41 cellular contexts compared by ENCODE assay signal in the genomic region with DNA sequence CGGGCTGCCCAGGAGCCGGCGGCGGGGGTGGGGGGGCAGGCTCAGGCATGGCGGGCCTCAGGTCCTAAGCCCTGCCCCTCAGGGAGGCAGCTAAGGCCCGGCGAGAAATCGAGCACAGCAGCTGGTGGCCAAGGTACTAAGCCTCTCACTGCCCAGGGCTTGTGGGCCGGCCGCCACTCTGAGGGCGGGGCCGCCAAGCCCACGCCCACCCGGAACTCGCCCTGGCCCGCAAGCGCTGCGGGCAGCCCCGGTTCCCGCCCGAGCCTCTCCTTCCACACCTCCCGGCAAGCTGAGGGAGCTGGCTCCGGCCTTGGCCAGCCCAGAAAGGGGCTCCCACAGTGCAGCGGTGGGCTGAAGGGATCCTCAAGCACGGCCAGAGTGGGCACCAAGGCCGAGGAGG. TPM values are rescaled to one million over a fixed set of nuclear protein-coding genes. Genes with fewer than 3 reads are reported as not detected.
"Had no signal": no experiment of that assay in that cellular context is flagged by ENCODE, and none has a peak within 500 bp of the region (broad histone marks: within the 10 kb centered on the region; RNA-seq: fewer than 3 reads in every experiment).

No MANE protein-coding gene starts in this region.

- ATAC-seq: activated naive CD4-positive, alpha-beta T cell treated with anti-CD3 and anti-CD28 coated beads, Interleukin-2, amount 50 U/mL, for 72 hours; activated naive CD8-positive, alpha-beta T cell treated with anti-CD3 and anti-CD28 coated beads, Interleukin-2, amount 50 U/mL, for 24 hours; activated T-cell treated with anti-CD3 and anti-CD28 coated beads, Interleukin-2, amount 50 U/mL, for 4 hours; activated T-cell treated with anti-CD3 and anti-CD28 coated beads, Interleukin-2, amount 50 U/mL, for 72 hours; activated T-helper 17 cell treated with anti-CD3 and anti-CD28 coated beads, Interleukin-2, amount 50 U/mL, for 72 hours; body of pancreas had no signal

- H3K27me3 ChIP-seq: adrenal gland, ascending aorta, body of pancreas, brain microvascular endothelial cell, breast epithelium, cardiac muscle cell had no signal

- H3K36me3 ChIP-seq: adrenal gland, ascending aorta, brain microvascular endothelial cell, breast epithelium, cardiac muscle cell had no signal

- FAIRE-seq: astrocyte, bronchial epithelial cell had no signal

- H3K9me3 Mint-ChIP-seq: activated naive CD4-positive, alpha-beta T cell treated with anti-CD3 and anti-CD28 coated beads for 36 hours; activated naive CD4-positive, alpha-beta T cell treated with anti-CD3 and anti-CD28 coated beads, Interleukin-2, amount 50 U/mL, for 72 hours; activated naive CD8-positive, alpha-beta T cell treated with anti-CD3 and anti-CD28 coated beads for 36 hours; activated T-cell treated with anti-CD3 and anti-CD28 coated beads, Interleukin-2, amount 50 U/mL, for 4 hours; activated T-helper 1 cell treated with anti-CD3 and anti-CD28 coated beads, Interleukin-12 subunit alpha, Interleukin-12 subunit beta, Interleukin-2, Interleukin-4 antibody, amounts not matched to agents 30 ng/mL and 10 ng/mL and 1 ng/mL, durations not matched to agents 14 hours and 24 hours and 36 hours; activated T-helper 17 cell treated with anti-CD3 and anti-CD28 coated beads, Interleukin-2, amount 50 U/mL, for 72 hours; activated T-helper 2 cell treated with anti-CD3 and anti-CD28 coated beads, Interferon-gamma antibody, Interleukin-2, Interleukin-4, amounts not matched to agents 10 μg/mL and 5 μg/mL and 100 μg/mL, durations not matched to agents 14 hours and 24 hours and 36 hours; central memory CD8-positive, alpha-beta T cell had no signal

- H3K4me1 ChIP-seq: adrenal gland, ascending aorta, body of pancreas, breast epithelium had no signal

- H3K27ac ChIP-seq: adrenal gland, ascending aorta, body of pancreas, brain microvascular endothelial cell, breast epithelium, cardiac muscle cell had no signal

- H3K4me3 Mint-ChIP-seq: activated naive CD4-positive, alpha-beta T cell treated with anti-CD3 and anti-CD28 coated beads for 36 hours; activated naive CD4-positive, alpha-beta T cell treated with anti-CD3 and anti-CD28 coated beads, Interleukin-2, amount 10 ng/mL, durations not matched to agents 7 days and 5 days; activated naive CD4-positive, alpha-beta T cell treated with anti-CD3 and anti-CD28 coated beads, Interleukin-2, amount 50 U/mL, for 24 hours; activated naive CD8-positive, alpha-beta T cell; activated naive CD8-positive, alpha-beta T cell treated with anti-CD3 and anti-CD28 coated beads for 36 hours; activated naive CD8-positive, alpha-beta T cell treated with anti-CD3 and anti-CD28 coated beads, Interleukin-2, amount 10 ng/mL, durations not matched to agents 7 days and 5 days; activated naive CD8-positive, alpha-beta T cell treated with anti-CD3 and anti-CD28 coated beads, Interleukin-2, amount 50 U/mL, for 24 hours; activated T-cell treated with anti-CD3 and anti-CD28 coated beads, Interleukin-2, amount 50 U/mL, for 24 hours; activated T-cell treated with anti-CD3 and anti-CD28 coated beads, Interleukin-2, amount 50 U/mL, for 4 hours; activated T-cell treated with anti-CD3 and anti-CD28 coated beads, Interleukin-2, amount 50 U/mL, for 72 hours; activated T-helper 1 cell treated with anti-CD3 and anti-CD28 coated beads, Interleukin-12 subunit alpha, Interleukin-12 subunit beta, Interleukin-2, Interleukin-4 antibody, amounts not matched to agents 30 ng/mL and 10 ng/mL and 1 ng/mL, durations not matched to agents 14 hours and 24 hours and 36 hours; activated T-helper 17 cell treated with anti-CD3 and anti-CD28 coated beads, Interleukin-2, amount 50 U/mL, for 72 hours; brain; central memory CD8-positive, alpha-beta T cell had no signal

- H3K36me3 Mint-ChIP-seq: activated naive CD4-positive, alpha-beta T cell treated with anti-CD3 and anti-CD28 coated beads, Interleukin-2, amount 10 ng/mL, durations not matched to agents 7 days and 5 days; activated naive CD4-positive, alpha-beta T cell treated with anti-CD3 and anti-CD28 coated beads, Interleukin-2, amount 50 U/mL, for 72 hours; activated naive CD8-positive, alpha-beta T cell; activated naive CD8-positive, alpha-beta T cell treated with anti-CD3 and anti-CD28 coated beads for 36 hours; activated naive CD8-positive, alpha-beta T cell treated with anti-CD3 and anti-CD28 coated beads, Interleukin-2, amount 10 ng/mL, durations not matched to agents 7 days and 5 days; brain had no signal

- H3K27ac Mint-ChIP-seq: activated naive CD4-positive, alpha-beta T cell treated with anti-CD3 and anti-CD28 coated beads for 36 hours; activated naive CD4-positive, alpha-beta T cell treated with anti-CD3 and anti-CD28 coated beads, Interleukin-2, amount 10 ng/mL, durations not matched to agents 7 days and 5 days; activated naive CD4-positive, alpha-beta T cell treated with anti-CD3 and anti-CD28 coated beads, Interleukin-2, amount 50 U/mL, for 24 hours; activated naive CD4-positive, alpha-beta T cell treated with anti-CD3 and anti-CD28 coated beads, Interleukin-2, amount 50 U/mL, for 72 hours; activated naive CD8-positive, alpha-beta T cell; activated naive CD8-positive, alpha-beta T cell treated with anti-CD3 and anti-CD28 coated beads for 36 hours; activated naive CD8-positive, alpha-beta T cell treated with anti-CD3 and anti-CD28 coated beads, Interleukin-2, amount 10 ng/mL, durations not matched to agents 7 days and 5 days; activated naive CD8-positive, alpha-beta T cell treated with anti-CD3 and anti-CD28 coated beads, Interleukin-2, amount 50 U/mL, for 24 hours; activated T-cell treated with anti-CD3 and anti-CD28 coated beads, Interleukin-2, amount 50 U/mL, for 24 hours; activated T-cell treated with anti-CD3 and anti-CD28 coated beads, Interleukin-2, amount 50 U/mL, for 72 hours; activated T-helper 1 cell treated with anti-CD3 and anti-CD28 coated beads, Interleukin-12 subunit alpha, Interleukin-12 subunit beta, Interleukin-2, Interleukin-4 antibody, amounts not matched to agents 30 ng/mL and 10 ng/mL and 1 ng/mL, durations not matched to agents 14 hours and 24 hours and 36 hours; activated T-helper 17 cell treated with anti-CD3 and anti-CD28 coated beads, Interleukin-2, amount 50 U/mL, for 72 hours; activated T-helper 2 cell treated with anti-CD3 and anti-CD28 coated beads, Interferon-gamma antibody, Interleukin-2, Interleukin-4, amounts not matched to agents 10 μg/mL and 5 μg/mL and 100 μg/mL, durations not matched to agents 14 hours and 24 hours and 36 hours; brain had no signal

- H3K4me3 ChIP-seq: adrenal gland, ascending aorta, body of pancreas, breast epithelium, cardiac muscle cell had no signal

- H3K9me3 ChIP-seq: adrenal gland, ascending aorta, body of pancreas, breast epithelium had no signal

- DNase-seq: activated effector memory CD4-positive, alpha-beta T cell treated with anti-CD3 and anti-CD28 coated beads, Interleukin-2, amount 50 U/mL, for 16 hours; activated effector memory CD4-positive, alpha-beta T cell treated with Interleukin-2 at 50 U/mL for 16 hours; activated gamma-delta T cell; activated gamma-delta T cell treated with Interleukin-2 at 50 U/mL for 16 hours; activated naive CD4-positive, alpha-beta T cell; activated naive CD4-positive, alpha-beta T cell treated with anti-CD3 and anti-CD28 coated beads for 36 hours; activated naive CD4-positive, alpha-beta T cell treated with anti-CD3 and anti-CD28 coated beads, Interleukin-2, amount 10 ng/mL, durations not matched to agents 7 days and 5 days; activated naive CD4-positive, alpha-beta T cell treated with anti-CD3 and anti-CD28 coated beads, Interleukin-2, amount 50 U/mL, for 16 hours; activated naive CD4-positive, alpha-beta T cell treated with Interleukin-2 at 50 U/mL for 16 hours; activated naive CD8-positive, alpha-beta T cell treated with anti-CD3 and anti-CD28 coated beads for 36 hours; activated naive CD8-positive, alpha-beta T cell treated with anti-CD3 and anti-CD28 coated beads, Interleukin-2, amount 10 ng/mL, durations not matched to agents 7 days and 5 days; activated naive CD8-positive, alpha-beta T cell treated with anti-CD3 and anti-CD28 coated beads, Interleukin-2, amount 50 U/mL, for 24 hours; activated T-cell treated with anti-CD3 and anti-CD28 coated beads, Interleukin-2, amount 50 U/mL, for 24 hours; activated T-cell treated with anti-CD3 and anti-CD28 coated beads, Interleukin-2, amount 50 U/mL, for 4 hours; activated T-cell treated with anti-CD3 and anti-CD28 coated beads, Interleukin-2, amount 50 U/mL, for 48 hours; activated T-cell treated with anti-CD3 and anti-CD28 coated beads, Interleukin-2, amount 50 U/mL, for 72 hours; adrenal gland; amniotic stem cell; amygdala; anterior cingulate cortex; aorta; body of pancreas; brain microvascular endothelial cell; caudate nucleus; central memory CD4-positive, alpha-beta T cell; cerebellar nuclear complex had no signal

- H3K4me1 Mint-ChIP-seq: activated naive CD4-positive, alpha-beta T cell treated with anti-CD3 and anti-CD28 coated beads, Interleukin-2, amount 10 ng/mL, durations not matched to agents 7 days and 5 days; activated naive CD4-positive, alpha-beta T cell treated with anti-CD3 and anti-CD28 coated beads, Interleukin-2, amount 50 U/mL, for 24 hours; activated naive CD8-positive, alpha-beta T cell treated with anti-CD3 and anti-CD28 coated beads for 36 hours; activated naive CD8-positive, alpha-beta T cell treated with anti-CD3 and anti-CD28 coated beads, Interleukin-2, amount 10 ng/mL, durations not matched to agents 7 days and 5 days; activated naive CD8-positive, alpha-beta T cell treated with anti-CD3 and anti-CD28 coated beads, Interleukin-2, amount 50 U/mL, for 24 hours; activated T-helper 17 cell treated with anti-CD3 and anti-CD28 coated beads, Interleukin-2, amount 50 U/mL, for 72 hours; brain; central memory CD8-positive, alpha-beta T cell had no signal

RNA-seq across cellular contexts. Expression of a gene that starts 33.1 kb away (rescaled TPM):
- total RNA-seq: activated naive CD4-positive, alpha-beta T cell treated with anti-CD3 and anti-CD28 coated beads for 36 hours; activated naive CD4-positive, alpha-beta T cell treated with anti-CD3 and anti-CD28 coated beads, Interleukin-2, amount 50 U/mL, for 72 hours; activated naive CD8-positive, alpha-beta T cell treated with anti-CD3 and anti-CD28 coated beads for 36 hours; activated naive CD8-positive, alpha-beta T cell treated with anti-CD3 and anti-CD28 coated beads, Interleukin-2, amount 10 ng/mL, durations not matched to agents 7 days and 5 days; activated T-cell treated with anti-CD3 and anti-CD28 coated beads, Interleukin-2, amount 50 U/mL, for 4 hours; activated T-cell treated with anti-CD3 and anti-CD28 coated beads, Interleukin-2, amount 50 U/mL, for 72 hours; activated T-helper 1 cell treated with anti-CD3 and anti-CD28 coated beads, Interleukin-12 subunit alpha, Interleukin-12 subunit beta, Interleukin-2, Interleukin-4 antibody, amounts not matched to agents 30 ng/mL and 10 ng/mL and 1 ng/mL, durations not matched to agents 14 hours and 24 hours and 36 hours; activated T-helper 17 cell treated with anti-CD3 and anti-CD28 coated beads, Interleukin-2, amount 50 U/mL, for 72 hours; ascending aorta; body of pancreas; bronchial epithelial cell; cardiac septum; chondrocyte had no signal
- polyA plus RNA-seq: adrenal gland, aorta had no signal
